1 cellular context compared by ENCODE assay signal in genomic region chr9:72477862-72478564, GRCh38.
TF ChIP-seq lines count a peak whose summit lies in the region.

No MANE protein-coding gene starts in this region.

TF ChIP-seq in HepG2, 621 proteins besides CTCF, POLR2A, EP300 and RAD21 (continued from another document):
- TF ChIP-seq GABPA (IDR thresholded peaks at IDR 0.05; ENCODE audit: low read depth, low read length) (no peak), GABPA (CRISPR knock-in tag; IDR thresholded peaks at IDR 0.05; ENCODE audit: low read depth) (peak; percentile 80), RXRB (CRISPR knock-in tag; IDR thresholded peaks at IDR 0.05; ENCODE audit: borderline replicate concordance) (peak; percentile 69; the same call in 1 of the 2 replicates), THAP11 (CRISPR knock-in tag; IDR thresholded peaks at IDR 0.05) (0 out of 2 replicates have a peak, but pooled peaks have one; percentile 19)
